Comparison of ENCODE assay signal across 17 cellular contexts in genomic region chr17:82865274-82865673, GRCh38. TPM values are rescaled to one million over a fixed set of nuclear protein-coding genes. Genes with fewer than 3 reads are reported as not detected.
A peak's percentile ranks its signal among the peaks of the same experiment; 100 is the strongest.
DNase-seq lines count a peak whose midpoint lies in the region; ATAC-seq and TF ChIP-seq lines count a peak whose summit lies in the region.
"Had no signal": no experiment of that assay in that cellular context is flagged by ENCODE, and none has a peak within 500 bp of the region (broad histone marks: within the 10 kb centered on the region; RNA-seq: fewer than 3 reads in every experiment).

No MANE protein-coding gene starts in this region.

- H3K9me3 Mint-ChIP-seq in activated CD4-positive, alpha-beta memory T cell treated with anti-CD3 and anti-CD28 coated beads, Interleukin-2, amount 10 ng/mL, durations not matched to agents 7 days and 5 days: no peaks in the 10 kb centered on the region
- no peaks in the 10 kb centered on the region for H3K9me3 Mint-ChIP-seq in activated CD4-positive, alpha-beta memory T cell treated with anti-CD3 and anti-CD28 coated beads for 36 hours

- no peak for DNase-seq in activated CD4-positive, alpha-beta memory T cell treated with anti-CD3 and anti-CD28 coated beads, Interleukin-2, amount 10 ng/mL, durations not matched to agents 7 days and 5 days
- DNase-seq in activated CD4-positive, alpha-beta memory T cell treated with anti-CD3 and anti-CD28 coated beads for 36 hours: no peak
- DNase-seq in effector memory CD4-positive, alpha-beta T cell: no peak
- DNase-seq in posterior vena cava (ENCODE audit: low spot score) (peak; percentile 58), DMS 273 treated with DMSO at 0.1 percent for 48 hours (lab: John Stamatoyannopoulos, UW) (no peak), globus pallidus (ENCODE audit: low spot score) (no peak)
- DNase-seq: activated CD4-positive, CD25-positive, alpha-beta regulatory T cell; activated naive CD4-positive, alpha-beta T cell treated with Interleukin-2 at 50 U/mL for 16 hours; erythroblast; hypothalamus; NK-92 treated with Interleukin-12 subunit alpha and Interleukin-12 subunit beta, amount 100 ng/mL, for 24 hours; ovary had no signal

- H3K4me1 ChIP-seq in HEK293 (ENCODE audit: control insufficient read depth, insufficient read depth, low read length): peaks cover 11% of the 10 kb centered on the region
- H3K4me1 ChIP-seq in effector memory CD4-positive, alpha-beta T cell (ENCODE audit: control insufficient read depth, insufficient read depth, low read length, poor library complexity, severe bottlenecking): peaks cover 64% of the 10 kb centered on the region

- H3K9me3 ChIP-seq in HEK293 (ENCODE audit: control insufficient read depth, insufficient read depth, low read depth, low read length): no peaks in the 10 kb centered on the region
- H3K9me3 ChIP-seq in effector memory CD4-positive, alpha-beta T cell (ENCODE audit: control insufficient read depth, low read length): no peaks in the 10 kb centered on the region
- H3K9me3 ChIP-seq: ovary had no signal

- peaks cover 60% of the 10 kb centered on the region for H3K4me1 Mint-ChIP-seq in activated CD4-positive, alpha-beta memory T cell treated with anti-CD3 and anti-CD28 coated beads, Interleukin-2, amount 10 ng/mL, durations not matched to agents 7 days and 5 days
- peaks cover 74% of the 10 kb centered on the region for H3K4me1 Mint-ChIP-seq in activated CD4-positive, alpha-beta memory T cell treated with anti-CD3 and anti-CD28 coated beads for 36 hours (ENCODE audit: low read depth)

- peak overlapping the region; percentile 95 for H3K27ac Mint-ChIP-seq in activated CD4-positive, alpha-beta memory T cell treated with anti-CD3 and anti-CD28 coated beads, Interleukin-2, amount 10 ng/mL, durations not matched to agents 7 days and 5 days
- H3K27ac Mint-ChIP-seq in activated CD4-positive, alpha-beta memory T cell treated with anti-CD3 and anti-CD28 coated beads for 36 hours: no peak overlapping the region

- H3K4me3 ChIP-seq in HEK293 (ENCODE audit: low read depth, low read length): no peak overlapping the region
- peak overlapping the region; percentile 37 for H3K4me3 ChIP-seq in effector memory CD4-positive, alpha-beta T cell (ENCODE audit: insufficient read depth, low read depth, low read length, poor library complexity, severe bottlenecking)
- H3K4me3 ChIP-seq: ovary had no signal

- H3K27me3 Mint-ChIP-seq in activated CD4-positive, alpha-beta memory T cell treated with anti-CD3 and anti-CD28 coated beads, Interleukin-2, amount 10 ng/mL, durations not matched to agents 7 days and 5 days: no peaks in the 10 kb centered on the region
- no peaks in the 10 kb centered on the region for H3K27me3 Mint-ChIP-seq in activated CD4-positive, alpha-beta memory T cell treated with anti-CD3 and anti-CD28 coated beads for 36 hours

- H3K36me3 Mint-ChIP-seq in activated CD4-positive, alpha-beta memory T cell treated with anti-CD3 and anti-CD28 coated beads, Interleukin-2, amount 10 ng/mL, durations not matched to agents 7 days and 5 days (ENCODE audit: low read depth): peaks cover 21% of the 10 kb centered on the region
- peaks cover 4% of the 10 kb centered on the region for H3K36me3 Mint-ChIP-seq in activated CD4-positive, alpha-beta memory T cell treated with anti-CD3 and anti-CD28 coated beads for 36 hours

- POLR2A ChIA-PET in activated CD4-positive, alpha-beta memory T cell treated with anti-CD3 and anti-CD28 coated beads, Interleukin-2, amount 10 ng/mL, durations not matched to agents 7 days and 5 days (lab: Charles Lee): interaction anchor here (1.8 to 3.9 kb wide), 3 partner anchors 18 to 183 kb away, joined by 7 to 48 read pairs (median 9); no protein-coding TSS in a partner anchor
- POLR2A ChIA-PET in activated CD4-positive, alpha-beta memory T cell treated with anti-CD3 and anti-CD28 coated beads for 36 hours (lab: Charles Lee): no interaction called here
- POLR2A ChIA-PET in HEK293 (lab: Yijun Ruan, JAX): no interaction called here

- peaks cover 0 to 7% of the 10 kb centered on the region in 2 experiments; a peak in 1 of 3 replicates for H3K36me3 ChIP-seq in HEK293 (ENCODE audit: control insufficient read depth in 2 of 2, insufficient read depth in 1 of 2, low read length in 2 of 2)
- H3K36me3 ChIP-seq in effector memory CD4-positive, alpha-beta T cell (ENCODE audit: control insufficient read depth, insufficient read depth, low read length): peaks cover 3% of the 10 kb centered on the region
- H3K36me3 ChIP-seq: ovary had no signal

- intact Hi-C loops in activated CD4-positive, alpha-beta memory T cell treated with anti-CD3 and anti-CD28 coated beads for 36 hours (cut with micrococcal nuclease): no loop called here
- intact Hi-C loops in posterior vena cava (cut with DNase I): no loop called here

- H3K27me3 ChIP-seq in effector memory CD4-positive, alpha-beta T cell (replicated peaks; ENCODE audit: control insufficient read depth, insufficient read depth, low read length, poor library complexity, severe bottlenecking): no peaks in the 10 kb centered on the region
- H3K27me3 ChIP-seq: ovary had no signal

- no peak overlapping the region for H3K4me3 Mint-ChIP-seq in activated CD4-positive, alpha-beta memory T cell treated with anti-CD3 and anti-CD28 coated beads, Interleukin-2, amount 10 ng/mL, durations not matched to agents 7 days and 5 days
- no peak overlapping the region for H3K4me3 Mint-ChIP-seq in activated CD4-positive, alpha-beta memory T cell treated with anti-CD3 and anti-CD28 coated beads for 36 hours

- no peak for TF ChIP-seq CTCF in HEK293 (tag by site-specific recombination; IDR thresholded peaks at IDR 0.05)

- H3K27ac ChIP-seq in HEK293 (ENCODE audit: extremely low read depth, low read depth, low read length): no peak overlapping the region
- H3K27ac ChIP-seq in effector memory CD4-positive, alpha-beta T cell (ENCODE audit: insufficient read depth, low read length, poor library complexity, severe bottlenecking): peak overlapping the region; percentile 92
- H3K27ac ChIP-seq: ovary had no signal

- ATAC-seq in GM18909 (IDR thresholded peaks at IDR 0.05; ENCODE audit: poor library complexity, unreplicated experiment): no peak
- ATAC-seq: SK-N-SH treated with all-trans-retinoic acid at 6 μM for 48 hours had no signal

- CTCF ChIA-PET in activated CD4-positive, alpha-beta memory T cell treated with anti-CD3 and anti-CD28 coated beads, Interleukin-2, amount 10 ng/mL, durations not matched to agents 7 days and 5 days (lab: Charles Lee): interaction anchor here (0.6 to 2.8 kb wide), 3 partner anchors 10 to 85 kb away, joined by 4 to 14 read pairs (median 14); no protein-coding TSS in a partner anchor
- CTCF ChIA-PET in activated CD4-positive, alpha-beta memory T cell treated with anti-CD3 and anti-CD28 coated beads for 36 hours (lab: Charles Lee): interaction anchor here (1.2 kb wide), 1 partner anchor 12 kb away, joined by 3 read pairs; no protein-coding TSS in a partner anchor
- CTCF ChIA-PET in HEK293 (lab: Yijun Ruan, JAX): no interaction called here

TF ChIP-seq in HEK293, 187 proteins besides CTCF, POLR2A, EP300 and RAD21 (continues in another document):
- TF ChIP-seq ZNF600 (tag by site-specific recombination; IDR thresholded peaks at IDR 0.05): peak; percentile 60; the same call in 1 of the 2 replicates
- TF ChIP-seq ZNF704 (tag by site-specific recombination; IDR thresholded peaks at IDR 0.05): no peak
- no peak for TF ChIP-seq ZNF785 (tag by site-specific recombination; IDR thresholded peaks at IDR 0.05)
- peak; percentile 46; the same call in 1 of the 2 replicates for TF ChIP-seq ZFHX2 (tag by site-specific recombination; conservative IDR thresholded peaks at IDR 0.05)
- no peak for TF ChIP-seq ZNF157 (tag by site-specific recombination; IDR thresholded peaks at IDR 0.05)
- TF ChIP-seq ZNF596 (tag by site-specific recombination; IDR thresholded peaks at IDR 0.05): no peak
- TF ChIP-seq KLF1 (tag by site-specific recombination; IDR thresholded peaks at IDR 0.05): 0 out of 2 replicates have a peak, but pooled peaks have one; percentile 40
- TF ChIP-seq ZNF202 (tag by site-specific recombination; IDR thresholded peaks at IDR 0.05; ENCODE audit: borderline replicate concordance): no peak
- no peak for TF ChIP-seq PRDM6 (tag by site-specific recombination; IDR thresholded peaks at IDR 0.05)
- peak; percentile 71 for TF ChIP-seq GLIS1 (tag by site-specific recombination; IDR thresholded peaks at IDR 0.05)

RNA-seq across cellular contexts. Expression of gene ZNF750, which starts 25.5 kb away (rescaled TPM):
- not detected for total RNA-seq in activated CD4-positive, alpha-beta memory T cell treated with anti-CD3 and anti-CD28 coated beads, Interleukin-2, amount 10 ng/mL, durations not matched to agents 7 days and 5 days
- not detected for total RNA-seq in activated CD4-positive, alpha-beta memory T cell treated with anti-CD3 and anti-CD28 coated beads for 36 hours
- total RNA-seq in posterior vena cava: not detected
- total RNA-seq: cerebellum, LHCN-M2, ovary had no signal
